28 cellular contexts compared by ENCODE assay signal in genomic region chr20:1484438-1485120, GRCh38. TPM values are rescaled to one million over a fixed set of nuclear protein-coding genes. Genes with fewer than 3 reads are reported as not detected.
DNase-seq lines count a peak whose midpoint lies in the region; ATAC-seq and TF ChIP-seq lines count a peak whose summit lies in the region.
"Had no signal": no experiment of that assay in that cellular context is flagged by ENCODE, and none has a peak within 500 bp of the region (broad histone marks: within the 10 kb centered on the region; RNA-seq: fewer than 3 reads in every experiment).

No MANE protein-coding gene starts in this region.

- peak overlapping the region in 1 of 10 experiments; percentile 9; a peak in 1 of 20 replicates for H3K4me3 ChIP-seq in BLaER1 treated with 17β-estradiol and CSF1 and Interleukin-3, amounts not matched to agents 10 nM and 100 nM
- H3K4me3 ChIP-seq in PC-3 (ENCODE audit: low read length), result no peak overlapping the region
- H3K4me3 ChIP-seq: A549, lung, transverse colon had no signal

- H3K9me2 ChIP-seq in PC-3 (replicated peaks; ENCODE audit: low read length), result no peaks in the 10 kb centered on the region

- no peak overlapping the region for H3K27ac Mint-ChIP-seq in activated CD4-positive, alpha-beta memory T cell treated with anti-CD3 and anti-CD28 coated beads, Interleukin-2, amount 10 ng/mL, durations not matched to agents 7 days and 5 days
- H3K27ac Mint-ChIP-seq: activated CD4-positive, alpha-beta T cell treated with anti-CD3 and anti-CD28 coated beads, Interleukin-2, amount 10 ng/mL, durations not matched to agents 7 days and 5 days; activated CD8-positive, alpha-beta memory T cell treated with anti-CD3 and anti-CD28 coated beads, Interleukin-2, amount 10 ng/mL, durations not matched to agents 7 days and 5 days; brain; nephron progenitor cell; T-helper 2 cell treated with Interferon-gamma antibody and Interleukin-4, amounts not matched to agents 5 μg/mL and 100 μg/mL, for 36 hours had no signal

- peak overlapping the region in 8 of 11 experiments; percentile 9 to 93 (median 52); a peak in 15 of 22 replicates for H3K4me2 ChIP-seq in BLaER1 treated with 17β-estradiol and CSF1 and Interleukin-3, amounts not matched to agents 10 nM and 100 nM
- peak overlapping the region; percentile 55 for H3K4me2 ChIP-seq in PC-3 (ENCODE audit: low read length)
- H3K4me2 ChIP-seq: A549 had no signal

- H3K9me3 ChIP-seq in BLaER1 treated with 17β-estradiol and CSF1 and Interleukin-3, amounts not matched to agents 10 nM and 100 nM (replicated peaks in 1 of 11), result peaks cover 0 to 9% (median 6%) of the 10 kb centered on the region in 11 experiments; a peak in 13 of 22 replicates
- no peaks in the 10 kb centered on the region for H3K9me3 ChIP-seq in PC-3 (ENCODE audit: low read length)
- H3K9me3 ChIP-seq: A549, adrenal gland, transverse colon had no signal

- H3K4me1 Mint-ChIP-seq in activated CD4-positive, alpha-beta memory T cell treated with anti-CD3 and anti-CD28 coated beads, Interleukin-2, amount 10 ng/mL, durations not matched to agents 7 days and 5 days, result peaks cover 2% of the 10 kb centered on the region
- H3K4me1 Mint-ChIP-seq: activated CD4-positive, alpha-beta T cell treated with anti-CD3 and anti-CD28 coated beads, Interleukin-2, amount 10 ng/mL, durations not matched to agents 7 days and 5 days; brain; nephron progenitor cell had no signal

- intact Hi-C loops in PC-3 (cut with micrococcal nuclease), result loop anchor here (1.0 kb wide), 1 partner anchor 19 kb away; no protein-coding TSS in a partner anchor

- peak overlapping the region in 2 of 11 experiments; percentile 22 to 43; a peak in 3 of 22 replicates for H3K27ac ChIP-seq in BLaER1 treated with 17β-estradiol and CSF1 and Interleukin-3, amounts not matched to agents 10 nM and 100 nM
- peak overlapping the region; percentile 39 for H3K27ac ChIP-seq in PC-3 (ENCODE audit: low read length)
- H3K27ac ChIP-seq: A549, adrenal gland, parathyroid adenoma, transverse colon, VCaP had no signal

- H3K36me3 Mint-ChIP-seq in activated CD4-positive, alpha-beta memory T cell treated with anti-CD3 and anti-CD28 coated beads, Interleukin-2, amount 10 ng/mL, durations not matched to agents 7 days and 5 days (ENCODE audit: low read depth), result no peaks in the 10 kb centered on the region
- H3K36me3 Mint-ChIP-seq: activated CD8-positive, alpha-beta memory T cell treated with anti-CD3 and anti-CD28 coated beads, Interleukin-2, amount 10 ng/mL, durations not matched to agents 7 days and 5 days; brain had no signal

- H3K4me1 ChIP-seq in BLaER1 treated with 17β-estradiol and CSF1 and Interleukin-3, amounts not matched to agents 10 nM and 100 nM, result peaks cover 0 to 98% (median 17%) of the 10 kb centered on the region in 10 experiments; a peak in 15 of 20 replicates
- peaks cover 33% of the 10 kb centered on the region for H3K4me1 ChIP-seq in PC-3 (ENCODE audit: insufficient read depth, low read length)
- H3K4me1 ChIP-seq: A549, adrenal gland, parathyroid adenoma, transverse colon had no signal

- 0 out of 22 replicates have a peak overlapping the region, but pooled peaks of 1 of the 11 experiments have one; percentile 13 for H3K9ac ChIP-seq in BLaER1 treated with 17β-estradiol and CSF1 and Interleukin-3, amounts not matched to agents 10 nM and 100 nM
- no peak overlapping the region for H3K9ac ChIP-seq in PC-3 (ENCODE audit: low read length)
- H3K9ac ChIP-seq: parathyroid adenoma had no signal

- no peaks in the 10 kb centered on the region for H3K27me3 ChIP-seq in BLaER1 treated with 17β-estradiol and CSF1 and Interleukin-3, amounts not matched to agents 10 nM and 100 nM
- no peaks in the 10 kb centered on the region for H3K27me3 ChIP-seq in PC-3 (ENCODE audit: low read length)

- no peak overlapping the region for H3K4me3 Mint-ChIP-seq in activated CD4-positive, alpha-beta memory T cell treated with anti-CD3 and anti-CD28 coated beads, Interleukin-2, amount 10 ng/mL, durations not matched to agents 7 days and 5 days
- H3K4me3 Mint-ChIP-seq: activated CD4-positive, alpha-beta T cell treated with anti-CD3 and anti-CD28 coated beads, Interleukin-2, amount 10 ng/mL, durations not matched to agents 7 days and 5 days; activated CD8-positive, alpha-beta memory T cell treated with anti-CD3 and anti-CD28 coated beads, Interleukin-2, amount 10 ng/mL, durations not matched to agents 7 days and 5 days; brain; nephron progenitor cell; T-helper 2 cell treated with Interferon-gamma antibody and Interleukin-4, amounts not matched to agents 5 μg/mL and 100 μg/mL, for 36 hours had no signal

- peaks cover 0 to 76% (median 0%) of the 10 kb centered on the region in 11 experiments; a peak in 5 of 22 replicates for H4K20me1 ChIP-seq in BLaER1 treated with 17β-estradiol and CSF1 and Interleukin-3, amounts not matched to agents 10 nM and 100 nM
- H4K20me1 ChIP-seq in PC-3 (ENCODE audit: low read length), result no peaks in the 10 kb centered on the region

- no peak overlapping the region for H2AFZ ChIP-seq in PC-3 (ENCODE audit: low read length)
- H2AFZ ChIP-seq: parathyroid adenoma had no signal

- no peaks in the 10 kb centered on the region for H3K9me3 Mint-ChIP-seq in activated CD4-positive, alpha-beta memory T cell treated with anti-CD3 and anti-CD28 coated beads, Interleukin-2, amount 10 ng/mL, durations not matched to agents 7 days and 5 days
- H3K9me3 Mint-ChIP-seq: activated CD4-positive, alpha-beta T cell treated with anti-CD3 and anti-CD28 coated beads, Interleukin-2, amount 10 ng/mL, durations not matched to agents 7 days and 5 days; nephron progenitor cell; T-helper 2 cell treated with Interferon-gamma antibody and Interleukin-4, amounts not matched to agents 5 μg/mL and 100 μg/mL, for 36 hours had no signal

- CTCF ChIA-PET in PC-3 (lab: Charles Lee), result interaction anchor here (0.5 to 1.2 kb wide), 2 partner anchors 19 to 182 kb away, joined by 3 to 5 read pairs; no protein-coding TSS in a partner anchor
- CTCF ChIA-PET in activated CD4-positive, alpha-beta memory T cell treated with anti-CD3 and anti-CD28 coated beads, Interleukin-2, amount 10 ng/mL, durations not matched to agents 7 days and 5 days (lab: Charles Lee), result no interaction called here

- H3K27me3 Mint-ChIP-seq in activated CD4-positive, alpha-beta memory T cell treated with anti-CD3 and anti-CD28 coated beads, Interleukin-2, amount 10 ng/mL, durations not matched to agents 7 days and 5 days, result peaks cover 59% of the 10 kb centered on the region

- BruUV-seq in PC-3 (replicated peaks; lab: Mats Ljungman, UMichigan), result no TSS peak

- ATAC-seq in PC-3, result peak; percentile 88
- ATAC-seq in GM21381 (IDR thresholded peaks at IDR 0.05; ENCODE audit: unreplicated experiment), result no peak
- ATAC-seq in HG03469 (IDR thresholded peaks at IDR 0.05; ENCODE audit: unreplicated experiment), result no peak
- ATAC-seq: A549; activated CD8-positive, alpha-beta memory T cell treated with anti-CD3 and anti-CD28 coated beads, Interleukin-2, amount 10 ng/mL, durations not matched to agents 7 days and 5 days; Right ventricle myocardium inferior had no signal

- TF ChIP-seq CTCF in PC-3 (conservative IDR thresholded peaks at IDR 0.05; ENCODE audit: low read depth, low read length), result no peak

- H3K36me3 ChIP-seq in BLaER1 treated with 17β-estradiol and CSF1 and Interleukin-3, amounts not matched to agents 10 nM and 100 nM, result peaks cover 0 to 54% (median 0%) of the 10 kb centered on the region in 11 experiments; a peak in 9 of 22 replicates
- no peaks in the 10 kb centered on the region for H3K36me3 ChIP-seq in PC-3 (ENCODE audit: low read depth, low read length)
- H3K36me3 ChIP-seq: adrenal gland, transverse colon had no signal

- POLR2A ChIA-PET in PC-3 (lab: Charles Lee; ENCODE audit: unreplicated experiment), result no interaction called here
- POLR2A ChIA-PET in activated CD4-positive, alpha-beta memory T cell treated with anti-CD3 and anti-CD28 coated beads, Interleukin-2, amount 10 ng/mL, durations not matched to agents 7 days and 5 days (lab: Charles Lee), result no interaction called here

- DNase-seq in H4 (ENCODE audit: low spot score), result peak; percentile 67
- peak; percentile 87 for DNase-seq in PC-3
- DNase-seq in fibroblast of gingiva (ENCODE audit: low read depth), result peak; percentile 83
- no peak for DNase-seq in activated CD4-positive, alpha-beta memory T cell treated with anti-CD3 and anti-CD28 coated beads, Interleukin-2, amount 10 ng/mL, durations not matched to agents 7 days and 5 days
- no peak for DNase-seq in SW480 (ENCODE audit: low spot score)
- DNase-seq: activated CD4-positive, alpha-beta T cell treated with anti-CD3 and anti-CD28 coated beads, Interleukin-2, amount 10 ng/mL, durations not matched to agents 7 days and 5 days; activated CD8-positive, alpha-beta memory T cell treated with anti-CD3 and anti-CD28 coated beads, Interleukin-2, amount 10 ng/mL, durations not matched to agents 7 days and 5 days; activated naive CD4-positive, alpha-beta T cell; activated T-cell treated with anti-CD3 and anti-CD28 coated beads, Interleukin-2, amount 50 U/mL, for 48 hours; adrenal gland; foreskin melanocyte; GOT3; NCI-H1417; NCI-H2081; NCI-H345; nephron progenitor cell; transverse colon had no signal

- no peaks in the 10 kb centered on the region for H3K79me2 ChIP-seq in PC-3 (ENCODE audit: low read length)
- H3K79me2 ChIP-seq: parathyroid adenoma had no signal

- H3F3A ChIP-seq in PC-3 (ENCODE audit: low read length, unreplicated experiment), result peaks cover 12% of the 10 kb centered on the region

RNA-seq across cellular contexts. Expression of gene SIRPB2, which starts 6.6 kb away (rescaled TPM):
- total RNA-seq in H4 (2014; rRNA removed; shearing (Covaris generic)), result not detected in 2 replicates
- total RNA-seq in PC-3 (2014; rRNA removed), result 0.52 and 2.1 TPM in 2 replicates
- total RNA-seq in activated CD4-positive, alpha-beta memory T cell treated with anti-CD3 and anti-CD28 coated beads, Interleukin-2, amount 10 ng/mL, durations not matched to agents 7 days and 5 days, result not detected
- total RNA-seq: activated CD4-positive, alpha-beta T cell treated with anti-CD3 and anti-CD28 coated beads, Interleukin-2, amount 10 ng/mL, durations not matched to agents 7 days and 5 days; activated CD8-positive, alpha-beta memory T cell treated with anti-CD3 and anti-CD28 coated beads, Interleukin-2, amount 10 ng/mL, durations not matched to agents 7 days and 5 days; HT-29 had no signal

RNA-seq across cellular contexts. Expression of gene NSFL1C, which starts 17.9 kb away (rescaled TPM):
- 31.9 and 38.2 TPM in 2 replicates for total RNA-seq in H4 (2014; rRNA removed; shearing (Covaris generic))
- total RNA-seq in PC-3 (2014; rRNA removed), result 170 and 217 TPM in 2 replicates
- 10 to 100 TPM; 49.2 to 49.6 TPM for total RNA-seq in activated CD4-positive, alpha-beta memory T cell treated with anti-CD3 and anti-CD28 coated beads, Interleukin-2, amount 10 ng/mL, durations not matched to agents 7 days and 5 days

Comparison
In these comparisons a context has a peak if more than half of its experiments do, and no peak if none do; other contexts are left out.
1. DNase-seq: peak in H4 (single experiment), PC-3 (single experiment) and fibroblast of gingiva (single experiment); none in activated CD4-positive, alpha-beta memory T cell treated with anti-CD3 and anti-CD28 coated beads, Interleukin-2, amount 10 ng/mL, durations not matched to agents 7 days and 5 days (single experiment) and SW480 (single experiment).